Comparison of ENCODE assay signal across 6 cellular contexts in the genomic region with DNA sequence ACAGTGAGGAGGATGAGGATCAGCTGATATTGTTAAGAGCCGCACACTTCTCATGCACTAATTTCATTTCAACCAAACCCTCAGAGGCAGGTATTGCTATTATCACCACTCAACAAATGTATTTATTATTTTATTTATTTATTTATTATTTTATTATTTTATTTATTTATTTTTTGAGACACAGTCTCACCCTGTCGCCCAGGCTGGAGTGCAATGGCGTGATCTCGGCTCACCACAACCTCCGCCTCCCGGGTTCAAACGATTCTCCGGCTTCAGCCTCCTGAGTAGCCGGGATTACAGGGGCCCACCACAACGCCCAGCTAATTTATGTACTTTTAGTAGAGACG. TPM values are rescaled to one million over a fixed set of nuclear protein-coding genes. Genes with fewer than 3 reads are reported as not detected.
DNase-seq lines count a peak whose midpoint lies in the region; ATAC-seq, FAIRE-seq and TF ChIP-seq lines count a peak whose summit lies in the region.
"Not testable (repeated sequence)": the region's sequence is repeated elsewhere in the genome, so short reads cannot be mapped to it uniquely, and the experiment has no call there.

No MANE protein-coding gene starts in this region.

- not testable (repeated sequence) for TF ChIP-seq CTCF in endothelial cell of umbilical vein (IDR thresholded peaks at IDR 0.05; ENCODE audit: extremely low read depth in 1 of 2, insufficient read depth in 1 of 2, low read depth in 1 of 2, low read length in 2 of 2); lower lobe of right lung (IDR thresholded peaks at IDR 0.05)

- H3K27ac ChIP-seq in BLaER1 (peak overlapping the region; percentile 10; the same call in 1 of the 2 replicates), Karpas-422 (ENCODE audit: low read length) (0 out of 2 replicates have a peak overlapping the region, but pooled peaks have one; percentile 53), endothelial cell of umbilical vein (ENCODE audit: insufficient read depth, low read depth, low read length) (peak overlapping the region; percentile 58), lower lobe of right lung (peak overlapping the region; percentile 85), skin epidermis (peak overlapping the region in 16 of 21 experiments; percentile 71 to 96 (median 88))

- not testable (repeated sequence) for H3K27me3 Mint-ChIP-seq in activated T-helper 17 cell treated with anti-CD3 and anti-CD28 coated beads, Interleukin-2, amount 50 U/mL, for 72 hours

- not testable (repeated sequence) for H3K9me1 ChIP-seq in endothelial cell of umbilical vein (replicated peaks; ENCODE audit: control insufficient read depth, extremely low read depth, insufficient read depth, low read length)

- H3K9ac ChIP-seq in BLaER1, result not testable (repeated sequence)
- H3K9ac ChIP-seq in Karpas-422 (ENCODE audit: low read length) (peak overlapping the region; percentile 75), endothelial cell of umbilical vein (replicated peaks; ENCODE audit: extremely low read depth, insufficient read depth, low read length) (peak overlapping the region; percentile 58)

- not testable (repeated sequence) for BruUV-seq in endothelial cell of umbilical vein (replicated peaks; lab: Mats Ljungman, UMichigan)

- TF ChIP-seq POLR2A in endothelial cell of umbilical vein (IDR thresholded peaks at IDR 0.05; ENCODE audit: low read depth, low read length), result not testable (repeated sequence)

- not testable (repeated sequence) for H3K36me3 ChIP-seq in BLaER1; Karpas-422 (ENCODE audit: insufficient read depth, low read length); endothelial cell of umbilical vein (ENCODE audit: control insufficient read depth in 2 of 2, extremely low read depth in 1 of 2, insufficient read depth in 2 of 2, low read length in 2 of 2)
- H3K36me3 ChIP-seq in lower lobe of right lung, result peaks cover 28% of the 10 kb centered on the region

- not testable (repeated sequence) for H3K9me3 ChIP-seq in BLaER1; Karpas-422 (ENCODE audit: low read length); endothelial cell of umbilical vein (replicated peaks; ENCODE audit: control insufficient read depth, insufficient read depth, low read length); lower lobe of right lung

- H3K27me3 ChIP-seq in BLaER1; Karpas-422 (ENCODE audit: low read length); endothelial cell of umbilical vein (ENCODE audit: control insufficient read depth in 2 of 2, insufficient read depth in 2 of 2, low read length in 2 of 2); lower lobe of right lung (ENCODE audit: low read depth): not testable (repeated sequence)

- dilution Hi-C loops in endothelial cell of umbilical vein (cut with MboI; ENCODE audit: extremely low pct_ligation_motif_present, low sequenced_read_pairs), result not testable (repeated sequence)

- H3K79me2 ChIP-seq in Karpas-422 (ENCODE audit: low read length), result not testable (repeated sequence)
- H3K79me2 ChIP-seq in endothelial cell of umbilical vein (ENCODE audit: control insufficient read depth, insufficient read depth, low read length), result peaks cover 28% of the 10 kb centered on the region

- peaks cover 22% of the 10 kb centered on the region for H3K4me1 Mint-ChIP-seq in activated T-helper 17 cell treated with anti-CD3 and anti-CD28 coated beads, Interleukin-2, amount 50 U/mL, for 72 hours

- not testable (repeated sequence) for H3K9me3 Mint-ChIP-seq in activated T-helper 17 cell treated with anti-CD3 and anti-CD28 coated beads, Interleukin-2, amount 50 U/mL, for 72 hours

- peak overlapping the region; percentile 86 for H3K4me2 ChIP-seq in BLaER1
- peak overlapping the region; percentile 86 for H3K4me2 ChIP-seq in Karpas-422 (ENCODE audit: low read depth, low read length, poor library complexity, severe bottlenecking)
- peak overlapping the region; percentile 80 for H3K4me2 ChIP-seq in endothelial cell of umbilical vein (ENCODE audit: insufficient read depth, low read length)

- CTCF ChIA-PET in endothelial cell of umbilical vein (lab: Charles Lee), result interaction anchor here (1.0 to 4.0 kb wide), 5 partner anchors 8 to 34 kb away, joined by 3 to 70 read pairs (median 14); partner anchors contain the start of genes NOL12 and PDXP

- not testable (repeated sequence) for DNase-seq in Karpas-422; endothelial cell of umbilical vein (ENCODE audit: low read depth, low spot score); lower lobe of right lung

- H4K20me1 ChIP-seq in BLaER1; Karpas-422 (ENCODE audit: insufficient read depth, low read depth, low read length); endothelial cell of umbilical vein (replicated peaks; ENCODE audit: control insufficient read depth, extremely low read depth, insufficient read depth, low read length): not testable (repeated sequence)

- intact Hi-C loops in endothelial cell of umbilical vein (cut with micrococcal nuclease), result loop anchor here (1.0 to 5.0 kb wide), 3 partner anchors 9 to 115 kb away; partner anchors contain the start of genes CDC42EP1 and NOL12
- intact Hi-C loops in lower lobe of right lung (cut with DNase I), result not testable (repeated sequence)

- H3K27ac Mint-ChIP-seq in activated T-helper 17 cell treated with anti-CD3 and anti-CD28 coated beads, Interleukin-2, amount 50 U/mL, for 72 hours, result peak overlapping the region; percentile 97

- peaks cover 48% of the 10 kb centered on the region for H3K36me3 Mint-ChIP-seq in activated T-helper 17 cell treated with anti-CD3 and anti-CD28 coated beads, Interleukin-2, amount 50 U/mL, for 72 hours (ENCODE audit: low read depth)

- H3K4me3 Mint-ChIP-seq in activated T-helper 17 cell treated with anti-CD3 and anti-CD28 coated beads, Interleukin-2, amount 50 U/mL, for 72 hours, result peak overlapping the region; percentile 93

- H3K4me3 ChIP-seq in BLaER1 (peak overlapping the region; percentile 66), Karpas-422 (ENCODE audit: low read length) (peak overlapping the region; percentile 69), endothelial cell of umbilical vein (replicated peaks in 1 of 3; ENCODE audit: insufficient read depth in 1 of 3, low read depth in 1 of 3, low read length in 3 of 3) (peak overlapping the region; percentile 35 to 80 (median 63)), lower lobe of right lung (peak overlapping the region; percentile 69), skin epidermis (peak overlapping the region; percentile 45 to 68 (median 53))

- H3K4me1 ChIP-seq in BLaER1, result peaks cover 68% of the 10 kb centered on the region
- H3K4me1 ChIP-seq in Karpas-422 (ENCODE audit: low read length), result peaks cover 38% of the 10 kb centered on the region
- H3K4me1 ChIP-seq in endothelial cell of umbilical vein (ENCODE audit: control insufficient read depth, extremely low read depth, insufficient read depth, low read length), result not testable (repeated sequence)
- peaks cover 56% of the 10 kb centered on the region for H3K4me1 ChIP-seq in lower lobe of right lung

- POLR2A ChIA-PET in endothelial cell of umbilical vein (lab: Charles Lee), result interaction anchor here (0.6 to 1.1 kb wide), 2 partner anchors 19 to 54 kb away, joined by 5 to 7 read pairs; no protein-coding TSS in a partner anchor

- FAIRE-seq in endothelial cell of umbilical vein (lab: Jason Lieb, UNC), result not testable (repeated sequence)

- H2AFZ ChIP-seq in Karpas-422 (ENCODE audit: low read length), result peak overlapping the region; percentile 88; the same call in 1 of the 2 replicates
- H2AFZ ChIP-seq in endothelial cell of umbilical vein (ENCODE audit: low read depth, low read length), result not testable (repeated sequence)

- H3K9me2 ChIP-seq in Karpas-422 (replicated peaks; ENCODE audit: insufficient read depth, low read length), result not testable (repeated sequence)

- not testable (repeated sequence) for ATAC-seq in activated T-helper 17 cell treated with anti-CD3 and anti-CD28 coated beads, Interleukin-2, amount 50 U/mL, for 72 hours (replicated peaks); lower lobe of right lung

RNA-seq across cellular contexts. Expression of gene LGALS1, which starts 2.2 kb away (rescaled TPM):
- total RNA-seq in Karpas-422 (2014; rRNA removed; shearing (Covaris generic); ENCODE audit: low replicate concordance), result 288 and 308 TPM in 2 replicates
- total RNA-seq in activated T-helper 17 cell treated with anti-CD3 and anti-CD28 coated beads, Interleukin-2, amount 50 U/mL, for 72 hours, result 1,000 to 10,000 TPM; 1,410 to 2,076 TPM
- total RNA-seq in endothelial cell of umbilical vein (2,698 and 3,340 TPM in 2 replicates), lower lobe of right lung (425 TPM)
- 13,642 and 14,745 TPM in 2 replicates for polyA plus RNA-seq in endothelial cell of umbilical vein
- polyA plus RNA-seq in endothelial cell of umbilical vein (2011; cell fraction: cytosol; rRNA removed), result 7,658 and 7,748 TPM in 2 replicates
- 1,908 and 1,936 TPM in 2 replicates for polyA plus RNA-seq in endothelial cell of umbilical vein (2011; cell fraction: nucleus; rRNA removed)
- 4,419 and 5,787 TPM in 2 replicates for polyA plus RNA-seq in endothelial cell of umbilical vein (2012)
- 3,664 and 4,504 TPM in 2 replicates for polyA minus RNA-seq in endothelial cell of umbilical vein
- 162 TPM for polyA minus RNA-seq in endothelial cell of umbilical vein (2011; cell fraction: cytosol; rRNA and poly(A)+ RNA removed)
- 352 and 404 TPM in 2 replicates for polyA minus RNA-seq in endothelial cell of umbilical vein (2011; cell fraction: nucleus; rRNA and poly(A)+ RNA removed)

RNA-seq across cellular contexts. Expression of gene NOL12, which starts 8.5 kb away (rescaled TPM):
- 12.3 and 48.1 TPM in 2 replicates for total RNA-seq in Karpas-422 (2014; rRNA removed; shearing (Covaris generic); ENCODE audit: low replicate concordance)
- 10 to 100 TPM; 22.1 to 46.1 TPM for total RNA-seq in activated T-helper 17 cell treated with anti-CD3 and anti-CD28 coated beads, Interleukin-2, amount 50 U/mL, for 72 hours
- total RNA-seq in endothelial cell of umbilical vein (29.1 and 31.5 TPM in 2 replicates), lower lobe of right lung (23.0 TPM)
- 22.0 and 23.2 TPM in 2 replicates for polyA plus RNA-seq in endothelial cell of umbilical vein
- polyA plus RNA-seq in endothelial cell of umbilical vein (2011; cell fraction: cytosol; rRNA removed), result 28.0 and 29.6 TPM in 2 replicates
- polyA plus RNA-seq in endothelial cell of umbilical vein (2011; cell fraction: nucleus; rRNA removed), result 38.0 and 54.7 TPM in 2 replicates
- polyA plus RNA-seq in endothelial cell of umbilical vein (2012), result 14.6 and 17.9 TPM in 2 replicates
- 11.6 and 13.0 TPM in 2 replicates for polyA minus RNA-seq in endothelial cell of umbilical vein
- polyA minus RNA-seq in endothelial cell of umbilical vein (2011; cell fraction: cytosol; rRNA and poly(A)+ RNA removed), result 10.0 TPM
- polyA minus RNA-seq in endothelial cell of umbilical vein (2011; cell fraction: nucleus; rRNA and poly(A)+ RNA removed), result 8.0 and 12.8 TPM in 2 replicates

RNA-seq across cellular contexts. Expression of gene PDXP, which starts 19.1 kb away (rescaled TPM):
- total RNA-seq in Karpas-422 (2014; rRNA removed; shearing (Covaris generic); ENCODE audit: low replicate concordance), result 75.3 and 78.9 TPM in 2 replicates
- 10 to 100 TPM; 38.0 to 43.2 TPM for total RNA-seq in activated T-helper 17 cell treated with anti-CD3 and anti-CD28 coated beads, Interleukin-2, amount 50 U/mL, for 72 hours
- 14.8 and 18.0 TPM in 2 replicates for total RNA-seq in endothelial cell of umbilical vein
- polyA plus RNA-seq in endothelial cell of umbilical vein, result 20.0 and 22.6 TPM in 2 replicates
- polyA plus RNA-seq in endothelial cell of umbilical vein (2011; cell fraction: cytosol; rRNA removed), result 17.7 and 18.2 TPM in 2 replicates
- polyA plus RNA-seq in endothelial cell of umbilical vein (2011; cell fraction: nucleus; rRNA removed), result 6.1 and 6.5 TPM in 2 replicates
- polyA plus RNA-seq in endothelial cell of umbilical vein (2012), result 10.5 and 13.7 TPM in 2 replicates
- polyA minus RNA-seq in endothelial cell of umbilical vein, result 9.2 and 10.3 TPM in 2 replicates
- polyA minus RNA-seq in endothelial cell of umbilical vein (2011; cell fraction: cytosol; rRNA and poly(A)+ RNA removed), result 29.8 TPM
- polyA minus RNA-seq in endothelial cell of umbilical vein (2011; cell fraction: nucleus; rRNA and poly(A)+ RNA removed), result 2.7 and 4.6 TPM in 2 replicates
- 3.9 TPM for total RNA-seq in lower lobe of right lung

RNA-seq across cellular contexts. Expression of gene TRIOBP, which starts 19.2 kb away (rescaled TPM):
- total RNA-seq in Karpas-422 (2014; rRNA removed; shearing (Covaris generic); ENCODE audit: low replicate concordance), result 14.6 and 45.6 TPM in 2 replicates
- 10 to 100 TPM; 28.2 to 36.9 TPM for total RNA-seq in activated T-helper 17 cell treated with anti-CD3 and anti-CD28 coated beads, Interleukin-2, amount 50 U/mL, for 72 hours
- total RNA-seq in endothelial cell of umbilical vein, result 104 TPM in 2 replicates
- 53.8 and 60.6 TPM in 2 replicates for polyA plus RNA-seq in endothelial cell of umbilical vein
- polyA plus RNA-seq in endothelial cell of umbilical vein (2011; cell fraction: cytosol; rRNA removed), result 63.6 and 79.0 TPM in 2 replicates
- 47.6 and 54.0 TPM in 2 replicates for polyA plus RNA-seq in endothelial cell of umbilical vein (2011; cell fraction: nucleus; rRNA removed)
- polyA plus RNA-seq in endothelial cell of umbilical vein (2012), result 54.5 and 57.2 TPM in 2 replicates
- 107 and 137 TPM in 2 replicates for polyA minus RNA-seq in endothelial cell of umbilical vein
- 14.3 TPM for polyA minus RNA-seq in endothelial cell of umbilical vein (2011; cell fraction: cytosol; rRNA and poly(A)+ RNA removed)
- 37.7 and 39.5 TPM in 2 replicates for polyA minus RNA-seq in endothelial cell of umbilical vein (2011; cell fraction: nucleus; rRNA and poly(A)+ RNA removed)
- total RNA-seq in lower lobe of right lung, result 78.8 TPM

RNA-seq across cellular contexts. Expression of gene SH3BP1, which starts 38.1 kb away (rescaled TPM):
- total RNA-seq in Karpas-422 (2014; rRNA removed; shearing (Covaris generic); ENCODE audit: low replicate concordance), result 43.2 and 50.4 TPM in 2 replicates
- 100 to 1,000 TPM; 118 to 132 TPM for total RNA-seq in activated T-helper 17 cell treated with anti-CD3 and anti-CD28 coated beads, Interleukin-2, amount 50 U/mL, for 72 hours
- total RNA-seq in endothelial cell of umbilical vein, result 2.8 and 4.3 TPM in 2 replicates
- polyA plus RNA-seq in endothelial cell of umbilical vein, result 2.3 and 4.2 TPM in 2 replicates
- 4.8 and 5.9 TPM in 2 replicates for polyA plus RNA-seq in endothelial cell of umbilical vein (2011; cell fraction: cytosol; rRNA removed)
- 7.6 and 9.2 TPM in 2 replicates for polyA plus RNA-seq in endothelial cell of umbilical vein (2011; cell fraction: nucleus; rRNA removed)
- 9.5 and 10.4 TPM in 2 replicates for polyA plus RNA-seq in endothelial cell of umbilical vein (2012)
- polyA minus RNA-seq in endothelial cell of umbilical vein, result 5.3 and 7.2 TPM in 2 replicates
- not detected for polyA minus RNA-seq in endothelial cell of umbilical vein (2011; cell fraction: cytosol; rRNA and poly(A)+ RNA removed)
- polyA minus RNA-seq in endothelial cell of umbilical vein (2011; cell fraction: nucleus; rRNA and poly(A)+ RNA removed), result 1.5 and 3.1 TPM in 2 replicates
- 34.8 TPM for total RNA-seq in lower lobe of right lung

Comparison
In these comparisons a context has a peak if more than half of its experiments do, and no peak if none do; other contexts are left out.
1. H3K27ac ChIP-seq: peak in every context shown above with its lines; median percentile 88 in skin epidermis; 85 in lower lobe of right lung; 58 in endothelial cell of umbilical vein; 53 in Karpas-422; 10 in BLaER1.